17 cellular contexts compared by ENCODE assay signal in the genomic region with DNA sequence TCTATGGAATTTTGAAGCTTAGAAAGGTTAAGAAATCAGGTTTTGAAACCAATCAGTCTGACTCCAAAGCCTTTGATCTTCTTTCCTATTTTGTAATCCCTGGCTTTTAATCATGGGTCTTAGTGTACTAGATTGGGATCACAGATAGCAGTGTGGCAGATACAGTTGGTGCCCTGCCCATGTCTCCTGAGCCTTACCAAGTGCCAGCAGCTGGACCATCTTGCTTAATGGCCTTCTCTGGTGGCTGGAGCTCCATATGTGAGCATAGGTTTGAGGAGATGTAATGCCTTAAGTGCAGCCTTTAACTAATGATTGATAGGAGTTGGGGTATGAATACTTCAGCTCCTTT. TPM values are rescaled to one million over a fixed set of nuclear protein-coding genes. Genes with fewer than 3 reads are reported as not detected.
A peak's percentile ranks its signal among the peaks of the same experiment; 100 is the strongest.
DNase-seq lines count a peak whose midpoint lies in the region; ATAC-seq, FAIRE-seq and TF ChIP-seq lines count a peak whose summit lies in the region.
"Had no signal": no experiment of that assay in that cellular context is flagged by ENCODE, and none has a peak within 500 bp of the region (broad histone marks: within the 10 kb centered on the region; RNA-seq: fewer than 3 reads in every experiment).

No MANE protein-coding gene starts in this region.

- TF ChIP-seq POLR2A in gastrocnemius medialis (IDR thresholded peaks at IDR 0.05) = no peak

- intact Hi-C loops in gastrocnemius medialis (cut with DNase I; ENCODE audit: low total_unique reads) = no loop called here

- peaks cover 28 to 37% of the 10 kb centered on the region in 2 donors for H3K4me1 ChIP-seq in gastrocnemius medialis

- no peak overlapping the region for H3K4me3 ChIP-seq in AG10803 (ENCODE audit: low read length)
- no peak overlapping the region for H3K4me3 ChIP-seq in gastrocnemius medialis
- H3K4me3 ChIP-seq: MG63 had no signal

- no peak for TF ChIP-seq CTCF in AG10803 (conservative IDR thresholded peaks at IDR 0.05; ENCODE audit: low read length)
- no peak for TF ChIP-seq CTCF in D721Med (IDR thresholded peaks at IDR 0.05; ENCODE audit: insufficient read depth, missing control alignments)
- no peak for TF ChIP-seq CTCF in gastrocnemius medialis (IDR thresholded peaks at IDR 0.05 in 4 of 5, conservative IDR thresholded peaks at IDR 0.05 in 1 of 5)

- H3K27ac ChIP-seq in gastrocnemius medialis = peak overlapping the region; percentile 51 to 78 (median 63)
- H3K27ac ChIP-seq: KMS-11 had no signal

- no peaks in the 10 kb centered on the region for H3K36me3 ChIP-seq in gastrocnemius medialis
- H3K36me3 ChIP-seq: MG63 had no signal

- ATAC-seq in gastrocnemius medialis = peak; percentile 42 to 69
- no peak for ATAC-seq in HG03196 (IDR thresholded peaks at IDR 0.05; ENCODE audit: unreplicated experiment)
- ATAC-seq in GM18517 (IDR thresholded peaks at IDR 0.05; ENCODE audit: unreplicated experiment) = no peak

- in situ Hi-C loops in gastrocnemius medialis (cut with MboI; ENCODE audit: low sequenced_read_pairs in 4 of 4) = loop anchor here in 2 of 4 donors (25.0 kb wide), 2 partner anchors 625 to 825 kb away; a partner anchor contains a TSS

- peak; percentile 92 for FAIRE-seq in D721Med (lab: Jason Lieb, UNC)
- no peak for FAIRE-seq in RCC 7860 (lab: Jason Lieb, UNC)
- FAIRE-seq: H54 had no signal

- no peaks in the 10 kb centered on the region for H3K9me3 ChIP-seq in gastrocnemius medialis
- H3K9me3 ChIP-seq: MG63 had no signal

- no peaks in the 10 kb centered on the region for H3K27me3 ChIP-seq in gastrocnemius medialis
- H3K27me3 ChIP-seq: MG63 had no signal

- DNase-seq in AG10803 (ENCODE audit: low read depth) (peak; percentile 11), D721Med (ENCODE audit: insufficient read length, low spot score) (peak; percentile 29), fibroblast of peridontal ligament (ENCODE audit: extremely low read depth) (peak; percentile 15), gastrocnemius medialis (peak; percentile 61), DMS79 treated with DMSO at 0.1 percent for 48 hours (lab: John Stamatoyannopoulos, UW) (no peak), RCC 7860 (ENCODE audit: low spot score) (no peak)
- DNase-seq: HFFc6, MG63, NCI-H1092 treated with DMSO at 0.1 percent for 48 hours, NCI-H1694, NCI-H2227 treated with DMSO at 0.1 percent for 48 hours, NCI-H526, SHP77 treated with DMSO at 0.1 percent for 48 hours had no signal

RNA-seq across cellular contexts. Expression of a gene that starts 16.7 kb away (rescaled TPM):
- 100 to 1,000 TPM in 1 of 4 donors, 10 to 100 TPM in 3; 34.0 to 153 (median 37.3) TPM for total RNA-seq in gastrocnemius medialis

Comparison
In these comparisons a context has a peak if more than half of its experiments do, and no peak if none do; other contexts are left out.
1. DNase-seq: peak in AG10803 (single experiment), D721Med (single experiment), fibroblast of peridontal ligament (single experiment) and gastrocnemius medialis (2 of 2); none in DMS79 treated with DMSO at 0.1 percent for 48 hours (single experiment) and RCC 7860 (single experiment).
2. ATAC-seq: peak in gastrocnemius medialis (2 of 2); none in HG03196 (single experiment) and GM18517 (single experiment).